ENCODE assay signal across 20 cellular contexts in genomic region chr22:37023743-37024338, GRCh38. TPM values are rescaled to one million over a fixed set of nuclear protein-coding genes. Genes with fewer than 3 reads are reported as not detected.
A peak's percentile ranks its signal among the peaks of the same experiment; 100 is the strongest.
DNase-seq lines count a peak whose midpoint lies in the region; ATAC-seq and TF ChIP-seq lines count a peak whose summit lies in the region.
"Had no signal": no experiment of that assay in that cellular context is flagged by ENCODE, and none has a peak within 500 bp of the region (broad histone marks: within the 10 kb centered on the region; RNA-seq: fewer than 3 reads in every experiment).

No MANE protein-coding gene starts in this region.

- H3K27ac ChIP-seq in duodenal mucosa (ENCODE audit: low read depth, low read length) = peak overlapping the region; percentile 87
- H3K27ac ChIP-seq in liver (ENCODE audit: low read depth in 1 of 2, low read length in 2 of 2) = peak overlapping the region; percentile 91 to 93
- peak overlapping the region in 18 of 59 donors; percentile 17 to 98 (median 74) for H3K27ac ChIP-seq in dorsolateral prefrontal cortex

- H3K27ac Mint-ChIP-seq in neural crest cell (ENCODE audit: unreplicated experiment) = peak overlapping the region; percentile 5
- H3K27ac Mint-ChIP-seq: CD8-positive, alpha-beta memory T cell; HFFc6 had no signal

- H3K4me3 ChIP-seq in duodenal mucosa (ENCODE audit: low read depth in 1 of 2, low read length in 2 of 2) (peak overlapping the region; percentile 44 to 72), liver (ENCODE audit: low read depth in 1 of 3, low read length in 3 of 3) (peak overlapping the region; percentile 33 to 79 (median 54)), dorsolateral prefrontal cortex (no peak overlapping the region), foreskin fibroblast (ENCODE audit: low read depth in 1 of 2, low read length in 2 of 2) (no peak overlapping the region)
- H3K4me3 ChIP-seq: HAP-1 had no signal

- H3K9me3 Mint-ChIP-seq in neural crest cell = no peaks in the 10 kb centered on the region
- H3K9me3 Mint-ChIP-seq: CD14-positive monocyte; CD8-positive, alpha-beta memory T cell; HFFc6 had no signal

- H3K36me3 ChIP-seq in duodenal mucosa (ENCODE audit: control insufficient read depth in 1 of 2, insufficient read depth in 2 of 2, low read length in 2 of 2) = peaks cover 19 to 36% of the 10 kb centered on the region in 2 donors
- peaks cover under 1 to 14% (median 9%) of the 10 kb centered on the region in 4 donors for H3K36me3 ChIP-seq in liver (ENCODE audit: control insufficient read depth in 4 of 4, insufficient read depth in 3 of 4, low read depth in 1 of 4, low read length in 3 of 4)

- H3K36me3 Mint-ChIP-seq in neural crest cell (ENCODE audit: low read depth) = peaks cover 8% of the 10 kb centered on the region

- no peaks in the 10 kb centered on the region for H3K27me3 ChIP-seq in duodenal mucosa (ENCODE audit: control insufficient read depth in 1 of 2, insufficient read depth in 2 of 2, low read length in 2 of 2)
- H3K27me3 ChIP-seq in liver (ENCODE audit: control insufficient read depth in 4 of 4, insufficient read depth in 4 of 4, low read length in 3 of 4) = no peaks in the 10 kb centered on the region
- H3K27me3 ChIP-seq in dorsolateral prefrontal cortex = no peaks in the 10 kb centered on the region
- H3K27me3 ChIP-seq: BE2C had no signal

- DNase-seq in neural crest cell (ENCODE audit: low read depth, low spot score) (no peak), dorsolateral prefrontal cortex (no peak), foreskin fibroblast (no peak)
- DNase-seq in stimulated activated CD4-positive, alpha-beta T cell treated with anti-CD3 and anti-CD28 coated beads, Interleukin-2, amount 100 ng/mL, for 24 hours = no peak
- DNase-seq: BE2C; CD8-positive, alpha-beta memory T cell; DMS 273 treated with DMSO at 0.1 percent for 48 hours; DMS79 treated with DMSO at 0.1 percent for 48 hours; GOT3; HFFc6; KG1; MM.1S; NCI-H2029; NCI-H526 treated with DMSO at 0.1 percent for 48 hours; SHP77 had no signal

- no peak for ATAC-seq in HG02884 (IDR thresholded peaks at IDR 0.05; ENCODE audit: unreplicated experiment)

- TF ChIP-seq RAD21 in liver (IDR thresholded peaks at IDR 0.05) = peak in 1 of 2 donors; percentile 52

- H3K27me3 Mint-ChIP-seq in neural crest cell (ENCODE audit: low read depth) = no peaks in the 10 kb centered on the region

- peak overlapping the region; percentile 61 for H3K4me3 Mint-ChIP-seq in neural crest cell
- H3K4me3 Mint-ChIP-seq: CD14-positive monocyte, HFFc6 had no signal

- H3K4me1 ChIP-seq in duodenal mucosa (ENCODE audit: control insufficient read depth in 1 of 2, insufficient read depth in 2 of 2, low read length in 2 of 2) (peaks cover 45 to 48% of the 10 kb centered on the region in 2 donors), liver (ENCODE audit: control insufficient read depth in 4 of 4, insufficient read depth in 4 of 4, low read length in 3 of 4) (peaks cover 4 to 79% (median 59%) of the 10 kb centered on the region in 4 donors)
- H3K4me1 ChIP-seq: BE2C had no signal

- WGBS in liver = 32% methylated on average over 34 of the region's 34 CpGs

- no peak for TF ChIP-seq CTCF in liver (IDR thresholded peaks at IDR 0.05; ENCODE audit: low read depth, low read length, missing input control)
- TF ChIP-seq CTCF in neural crest cell (conservative IDR thresholded peaks at IDR 0.05) = no peak
- no peak for TF ChIP-seq CTCF in dorsolateral prefrontal cortex (IDR thresholded peaks at IDR 0.05 in 54 of 56, conservative IDR thresholded peaks at IDR 0.05 in 2 of 56; ENCODE audit: low read depth in 1 of 56, partially characterized antibody in 56 of 56)
- no peak for TF ChIP-seq CTCF in foreskin fibroblast (IDR thresholded peaks at IDR 0.05; ENCODE audit: low read depth, low read length)

- peaks cover 20% of the 10 kb centered on the region for H3K4me1 Mint-ChIP-seq in neural crest cell

- no peaks in the 10 kb centered on the region for H3K9me3 ChIP-seq in duodenal mucosa (ENCODE audit: control insufficient read depth in 1 of 2, low read length in 2 of 2)
- H3K9me3 ChIP-seq in liver (ENCODE audit: control insufficient read depth in 4 of 4, low read length in 3 of 4) = no peaks in the 10 kb centered on the region
- H3K9me3 ChIP-seq: BE2C, HAP-1 had no signal

- intact Hi-C loops in dorsolateral prefrontal cortex (cut with DNase I) = no loop called here

- peak overlapping the region; percentile 64 to 80 for H3K9ac ChIP-seq in duodenal mucosa (ENCODE audit: low read depth in 1 of 2, low read length in 2 of 2)
- H3K9ac ChIP-seq in liver (ENCODE audit: low read depth in 1 of 2, low read length in 2 of 2) = peak overlapping the region in 1 of 2 donors; percentile 27

TF ChIP-seq in liver, 16 proteins besides CTCF, POLR2A, EP300 and RAD21:
- TF ChIP-seq ZBTB33 (IDR thresholded peaks at IDR 0.05) = no peak
- peak; percentile 94 for TF ChIP-seq NR2F2 (IDR thresholded peaks at IDR 0.05)
- TF ChIP-seq YY1 (IDR thresholded peaks at IDR 0.05) = no peak
- TF ChIP-seq GABPA (IDR thresholded peaks at IDR 0.05 in 1 of 2, conservative IDR thresholded peaks at IDR 0.05 in 1 of 2) = no peak
- peak; percentile 98 for TF ChIP-seq HNF4G (IDR thresholded peaks at IDR 0.05)
- TF ChIP-seq EGR1 (IDR thresholded peaks at IDR 0.05; ENCODE audit: low read depth in 2 of 2) = peak in 1 of 2 donors; percentile 70
- peak; percentile 96 to 98 for TF ChIP-seq HNF4A (conservative IDR thresholded peaks at IDR 0.05)
- TF ChIP-seq RXRA (IDR thresholded peaks at IDR 0.05) = peak; percentile 96 to 97
- TF ChIP-seq JUND (IDR thresholded peaks at IDR 0.05) = peak in 1 of 2 donors; percentile 42
- TF ChIP-seq TAF1 (conservative IDR thresholded peaks at IDR 0.05) = no peak
- no peak for TF ChIP-seq ATF3 (IDR thresholded peaks at IDR 0.05)
- TF ChIP-seq FOXA1 (IDR thresholded peaks at IDR 0.05) = peak; percentile 9
- no peak for TF ChIP-seq FOXA2 (IDR thresholded peaks at IDR 0.05)
- peak; percentile 94 for TF ChIP-seq SP1 (IDR thresholded peaks at IDR 0.05)
- peak; percentile 53 for TF ChIP-seq REST (IDR thresholded peaks at IDR 0.05)
- peak; percentile 73 for TF ChIP-seq MAX (IDR thresholded peaks at IDR 0.05)
TF ChIP-seq in liver: peak in this region for 10.

RNA-seq across cellular contexts. Expression of gene MPST, which starts 4.3 kb away (rescaled TPM):
- total RNA-seq in liver = 100 to 1,000 TPM; 124 to 149 TPM
- 100 to 1,000 TPM; 249 to 277 TPM for polyA plus RNA-seq in liver
- total RNA-seq in neural crest cell = 100.0 and 103 TPM in 2 replicates
- 10 to 100 TPM; 12.8 to 46.5 (median 22.4) TPM for total RNA-seq in dorsolateral prefrontal cortex

RNA-seq across cellular contexts. Expression of gene TST, which starts 4.6 kb away (rescaled TPM):
- total RNA-seq in liver (100 to 1,000 TPM; 186 to 212 TPM), neural crest cell (31.0 and 31.3 TPM in 2 replicates), dorsolateral prefrontal cortex (10 to 100 TPM in 116 of 120 experiments, 1 to 10 TPM in 4; 8.8 to 40.3 (median 19.7) TPM)
- 100 to 1,000 TPM; 373 to 404 TPM for polyA plus RNA-seq in liver

RNA-seq across cellular contexts. Expression of gene KCTD17, which starts 27.7 kb away (rescaled TPM):
- total RNA-seq in liver = 1 to 10 TPM; 3.4 to 4.1 TPM
- 1 to 10 TPM; 2.0 to 5.2 TPM for polyA plus RNA-seq in liver
- total RNA-seq in neural crest cell = 85.7 and 95.8 TPM in 2 replicates
- 100 to 1,000 TPM in 55 of 120 experiments, 10 to 100 TPM in 65; 61.1 to 128 (median 98.0) TPM for total RNA-seq in dorsolateral prefrontal cortex

Comparison
In these comparisons a context has a peak if more than half of its experiments do, and no peak if none do; other contexts are left out.
1. H3K4me3 ChIP-seq: peak in duodenal mucosa (2 of 2) and liver (3 of 3); none in dorsolateral prefrontal cortex (0 of 59) and foreskin fibroblast (0 of 2).
2. RNA of gene KCTD17, which starts 27.7 kb away (total RNA-seq): 61.1 to 128 TPM in dorsolateral prefrontal cortex and 85.7 to 95.8 TPM in neural crest cell; 3.4 to 4.1 TPM in liver; every median in the first group is over 10 times any median in the second.